Comparison of ENCODE assay signal across 7 cellular contexts in the genomic region with DNA sequence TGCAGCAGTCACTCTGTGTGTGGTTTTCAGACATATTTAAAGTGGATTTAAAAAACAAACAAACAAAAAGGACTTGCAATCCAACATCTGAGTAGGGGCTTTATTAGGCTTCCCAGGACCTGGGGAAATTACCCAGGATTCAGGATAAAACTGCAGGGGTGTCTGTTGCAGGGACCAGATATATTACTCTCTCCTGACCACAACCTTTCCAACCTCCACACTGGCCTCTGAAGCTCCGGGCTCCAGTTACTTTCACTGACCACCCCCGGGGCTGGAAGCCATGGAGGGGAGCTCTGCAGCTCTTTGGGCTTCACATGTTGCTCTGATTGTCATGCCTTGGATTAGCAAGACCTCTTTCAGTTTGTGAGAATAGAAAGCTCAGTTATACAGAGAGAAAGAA.
"Had no signal": no experiment of that assay in that cellular context is flagged by ENCODE, and none has a peak within 500 bp of the region (broad histone marks: within the 10 kb centered on the region; RNA-seq: fewer than 3 reads in every experiment).

No MANE protein-coding gene starts in this region.

- H3K4me3 ChIP-seq: GM23338, K562 had no signal

- DNase-seq: H9, HCEC 1CT, IMR-90, KG1 had no signal

- H3K27ac ChIP-seq: HL-60 had no signal

- ATAC-seq: GM23338 had no signal

- H3K4me3 Mint-ChIP-seq: GM23338, H9 had no signal

- H3K9me3 Mint-ChIP-seq: GM23338, H9 had no signal
